ENCODE assay signal across 17 cellular contexts in the genomic region with DNA sequence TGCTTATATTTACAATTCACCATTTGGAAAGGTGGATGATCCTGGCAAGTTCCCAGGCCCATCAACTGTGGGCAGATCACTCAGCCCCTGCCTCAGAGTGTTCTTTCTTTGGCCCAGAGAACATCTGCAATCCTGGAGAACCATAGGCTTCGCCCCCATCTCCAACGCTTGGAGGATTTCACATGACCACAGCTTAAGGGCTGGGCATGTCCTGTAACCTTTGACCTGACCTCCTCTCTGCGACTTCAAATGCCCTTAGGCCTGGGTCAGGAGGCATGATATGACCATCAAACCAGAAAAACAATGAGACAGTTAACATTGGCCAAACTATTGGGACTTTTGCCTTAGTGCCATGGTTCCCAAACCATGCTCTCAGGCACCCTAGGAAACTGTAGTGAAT. TPM values are rescaled to one million over a fixed set of nuclear protein-coding genes. Genes with fewer than 3 reads are reported as not detected.
DNase-seq lines count a peak whose midpoint lies in the region; ATAC-seq and TF ChIP-seq lines count a peak whose summit lies in the region.
"Had no signal": no experiment of that assay in that cellular context is flagged by ENCODE, and none has a peak within 500 bp of the region (broad histone marks: within the 10 kb centered on the region; RNA-seq: fewer than 3 reads in every experiment).

No MANE protein-coding gene starts in this region.

- H4K5ac ChIP-seq in mesendoderm (ENCODE audit: low read length) = no peak overlapping the region

- no peaks in the 10 kb centered on the region for H3K36me3 ChIP-seq in mesendoderm (ENCODE audit: control insufficient read depth, insufficient read depth, low read length)
- H3K36me3 ChIP-seq: adrenal gland, thyroid gland had no signal

- no peak overlapping the region for H3K18ac ChIP-seq in mesendoderm (ENCODE audit: low read length)

- H3K4me1 Mint-ChIP-seq in activated CD4-positive, alpha-beta T cell treated with anti-CD3 and anti-CD28 coated beads, Interleukin-2, amount 10 ng/mL, durations not matched to agents 7 days and 5 days = peaks cover 43% of the 10 kb centered on the region
- peaks cover 51% of the 10 kb centered on the region for H3K4me1 Mint-ChIP-seq in neural crest cell

- no peak overlapping the region for H3K9ac ChIP-seq in mesendoderm (ENCODE audit: low read length)

- WGBS in mesendoderm (ENCODE audit: extremely low coverage, insufficient coverage, low lambda C conversion rate) = no CpG with 5 or more reads among the region's 3 CpGs

- no peak overlapping the region for H2BK120ac ChIP-seq in mesendoderm (ENCODE audit: low read depth, low read length)

- H3K79me2 ChIP-seq in mesendoderm (ENCODE audit: control insufficient read depth, insufficient read depth, low read length) = no peaks in the 10 kb centered on the region

- POLR2A ChIA-PET in activated CD4-positive, alpha-beta T cell treated with anti-CD3 and anti-CD28 coated beads, Interleukin-2, amount 10 ng/mL, durations not matched to agents 7 days and 5 days (lab: Charles Lee) = no interaction called here

- no peak overlapping the region for H2AK5ac ChIP-seq in mesendoderm (ENCODE audit: low read length)

- H3K27me3 Mint-ChIP-seq in activated CD4-positive, alpha-beta T cell treated with anti-CD3 and anti-CD28 coated beads, Interleukin-2, amount 10 ng/mL, durations not matched to agents 7 days and 5 days = no peaks in the 10 kb centered on the region
- H3K27me3 Mint-ChIP-seq in neural crest cell (ENCODE audit: low read depth) = no peaks in the 10 kb centered on the region

- no peak for DNase-seq in activated CD4-positive, alpha-beta T cell treated with anti-CD3 and anti-CD28 coated beads, Interleukin-2, amount 10 ng/mL, durations not matched to agents 7 days and 5 days
- no peak for DNase-seq in activated CD4-positive, alpha-beta T cell treated with anti-CD3 and anti-CD28 coated beads for 48 hours
- DNase-seq in neural crest cell (ENCODE audit: low read depth, low spot score) (no peak), mesendoderm (no peak)
- DNase-seq in activated T-cell treated with anti-CD3 and anti-CD28 coated beads, Interleukin-2, amount 50 U/mL, for 1 hour = no peak
- DNase-seq: activated T-cell treated with anti-CD3 and anti-CD28 coated beads, Interleukin-2, amount 50 U/mL, for 48 hours; adrenal gland; EL; Karpas-422; left colon; NCI-H1417 treated with DMSO at 0.1 percent for 48 hours; NCI-H446; SHP77 treated with DMSO at 0.1 percent for 48 hours; thyroid gland had no signal

- H3K79me1 ChIP-seq in mesendoderm (ENCODE audit: low read length) = no peaks in the 10 kb centered on the region

- no peak overlapping the region for H3K4me3 ChIP-seq in mesendoderm (ENCODE audit: low read length)
- H3K4me3 ChIP-seq: adrenal gland, thyroid gland had no signal

- H3K4me2 ChIP-seq in mesendoderm (ENCODE audit: low read length) = no peak overlapping the region

- ATAC-seq in GM19438 (IDR thresholded peaks at IDR 0.05; ENCODE audit: low read depth, unreplicated experiment) (peak; percentile 17), HG03432 (IDR thresholded peaks at IDR 0.05; ENCODE audit: unreplicated experiment) (peak; percentile 9), HG02763 (IDR thresholded peaks at IDR 0.05; ENCODE audit: unreplicated experiment) (no peak)
- ATAC-seq: left colon had no signal

- no peaks in the 10 kb centered on the region for H3K9me3 Mint-ChIP-seq in activated CD4-positive, alpha-beta T cell treated with anti-CD3 and anti-CD28 coated beads, Interleukin-2, amount 10 ng/mL, durations not matched to agents 7 days and 5 days
- peaks cover 2% of the 10 kb centered on the region for H3K9me3 Mint-ChIP-seq in neural crest cell

- H2BK15ac ChIP-seq in mesendoderm (replicated peaks; ENCODE audit: low read depth) = no peak overlapping the region

- no peak overlapping the region for H3K4ac ChIP-seq in mesendoderm (ENCODE audit: low read depth, low read length)

- CTCF ChIA-PET in activated CD4-positive, alpha-beta T cell treated with anti-CD3 and anti-CD28 coated beads, Interleukin-2, amount 10 ng/mL, durations not matched to agents 7 days and 5 days (lab: Charles Lee) = interaction anchor here (1.5 kb wide), 1 partner anchor 8 kb away, joined by 3 read pairs; no protein-coding TSS in a partner anchor

- H3K27ac Mint-ChIP-seq in activated CD4-positive, alpha-beta T cell treated with anti-CD3 and anti-CD28 coated beads, Interleukin-2, amount 10 ng/mL, durations not matched to agents 7 days and 5 days = peak overlapping the region; percentile 42
- peak overlapping the region; percentile 78 for H3K27ac Mint-ChIP-seq in neural crest cell (ENCODE audit: unreplicated experiment)

- no peaks in the 10 kb centered on the region for H3K27me3 ChIP-seq in mesendoderm (ENCODE audit: insufficient read depth, low read length, poor library complexity)
- H3K27me3 ChIP-seq: adrenal gland, thyroid gland had no signal

- H3K23ac ChIP-seq in mesendoderm (ENCODE audit: low read length) = no peak overlapping the region

- no peak overlapping the region for H3K27ac ChIP-seq in mesendoderm (ENCODE audit: low read depth, low read length)
- H3K27ac ChIP-seq: adrenal gland, thyroid gland had no signal

- no peaks in the 10 kb centered on the region for H3K4me1 ChIP-seq in mesendoderm (ENCODE audit: control insufficient read depth, low read depth, low read length)
- H3K4me1 ChIP-seq: adrenal gland, thyroid gland had no signal

- no peak overlapping the region for H3K56ac ChIP-seq in mesendoderm (ENCODE audit: low read length)

- no peak for TF ChIP-seq CTCF in neural crest cell (conservative IDR thresholded peaks at IDR 0.05)

- H3K36me3 Mint-ChIP-seq in activated CD4-positive, alpha-beta T cell treated with anti-CD3 and anti-CD28 coated beads, Interleukin-2, amount 10 ng/mL, durations not matched to agents 7 days and 5 days (ENCODE audit: low read depth) = no peaks in the 10 kb centered on the region
- no peaks in the 10 kb centered on the region for H3K36me3 Mint-ChIP-seq in neural crest cell (ENCODE audit: low read depth)

- no peak overlapping the region for H3K4me3 Mint-ChIP-seq in activated CD4-positive, alpha-beta T cell treated with anti-CD3 and anti-CD28 coated beads, Interleukin-2, amount 10 ng/mL, durations not matched to agents 7 days and 5 days
- no peak overlapping the region for H3K4me3 Mint-ChIP-seq in neural crest cell

- H2BK5ac ChIP-seq in mesendoderm (ENCODE audit: low read length) = no peak overlapping the region

- H4K8ac ChIP-seq in mesendoderm (ENCODE audit: low read depth, low read length) = no peak overlapping the region

RNA-seq across cellular contexts. Expression of a gene that starts 7.2 kb away (rescaled TPM):
- total RNA-seq in activated CD4-positive, alpha-beta T cell treated with anti-CD3 and anti-CD28 coated beads, Interleukin-2, amount 10 ng/mL, durations not matched to agents 7 days and 5 days = 10 to 100 TPM; 13.4 to 15.5 TPM
- 16.9 and 18.7 TPM in 2 replicates for total RNA-seq in neural crest cell
- 2.0 TPM for polyA plus RNA-seq in mesendoderm (2013, experiment 1 of 2)
- polyA plus RNA-seq in mesendoderm (2013, experiment 2 of 2) = 2.2 TPM
